Comparison of ENCODE assay signal across 26 cellular contexts in the genomic region with DNA sequence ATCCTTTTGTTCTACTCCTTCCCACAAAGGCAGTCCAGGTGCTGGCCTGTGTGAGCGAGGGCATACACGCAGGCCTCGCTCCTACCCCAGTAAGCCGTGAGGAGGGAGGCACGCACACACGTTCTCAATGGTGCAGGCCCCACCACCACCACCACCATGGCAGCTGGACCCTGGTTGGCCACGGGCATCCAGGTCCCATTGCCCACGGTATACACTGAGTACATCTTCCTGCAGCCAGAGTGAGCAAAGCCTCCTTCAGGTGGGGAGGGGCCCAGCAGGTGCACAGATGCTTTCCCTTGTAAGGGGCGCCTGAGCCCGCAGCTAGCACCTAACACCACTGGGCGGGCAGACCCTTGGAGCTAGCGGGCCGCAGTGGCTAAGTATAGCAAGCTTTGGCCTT.
"Had no signal": no experiment of that assay in that cellular context is flagged by ENCODE, and none has a peak within 500 bp of the region (broad histone marks: within the 10 kb centered on the region; RNA-seq: fewer than 3 reads in every experiment).

No MANE protein-coding gene starts in this region.

- H3K36me3 ChIP-seq: stomach, suprapubic skin, thoracic aorta, thyroid gland, tibial artery, tibial nerve, transverse colon, upper lobe of left lung, uterus, vagina had no signal

- H3K36me3 Mint-ChIP-seq: stimulated activated effector memory CD8-positive, alpha-beta T cell treated with anti-CD3 and anti-CD28 coated beads, Interleukin-12 subunit alpha, Interleukin-12 subunit beta, amount 100 ng/mL, for 72 hours; stimulated activated memory B cell treated with anti-CD40 and anti-IgM and Interleukin-4, amounts not matched to agents 10 μg/mL and 1 μg/mL and 100 μg/mL, for 72 hours; stimulated activated naive B cell treated with anti-CD40 and anti-IgM and Interleukin-4, amounts not matched to agents 10 μg/mL and 1 μg/mL and 100 μg/mL, for 72 hours; type B pancreatic cell had no signal

- H3K4me1 Mint-ChIP-seq: stimulated activated effector memory CD8-positive, alpha-beta T cell treated with anti-CD3 and anti-CD28 coated beads, Interleukin-12 subunit alpha, Interleukin-12 subunit beta, amount 100 ng/mL, for 72 hours; stimulated activated memory B cell treated with anti-CD40 and anti-IgM and Interleukin-4, amounts not matched to agents 10 μg/mL and 1 μg/mL and 100 μg/mL, for 72 hours; stimulated activated naive B cell treated with anti-CD40 and anti-IgM and Interleukin-4, amounts not matched to agents 10 μg/mL and 1 μg/mL and 100 μg/mL, for 72 hours; stimulated activated naive CD8-positive, alpha-beta T cell treated with anti-CD3 and anti-CD28 coated beads, Interleukin-15, amount 100 ng/mL, for 72 hours had no signal

- H3K9me3 Mint-ChIP-seq: stimulated activated effector memory CD8-positive, alpha-beta T cell treated with anti-CD3 and anti-CD28 coated beads, Interleukin-12 subunit alpha, Interleukin-12 subunit beta, amount 100 ng/mL, for 72 hours; stimulated activated naive CD8-positive, alpha-beta T cell treated with anti-CD3 and anti-CD28 coated beads, Interleukin-15, amount 100 ng/mL, for 72 hours; stimulated activated naive CD8-positive, alpha-beta T cell treated with anti-CD3 and anti-CD28 coated beads, Interleukin-15, Interleukin-2, amounts not matched to agents 100 ng/mL and 50 ng/mL, for 24 hours; type B pancreatic cell had no signal

- H3K27ac Mint-ChIP-seq: stimulated activated effector memory CD8-positive, alpha-beta T cell treated with anti-CD3 and anti-CD28 coated beads, Interleukin-12 subunit alpha, Interleukin-12 subunit beta, amount 100 ng/mL, for 72 hours; stimulated activated memory B cell treated with anti-CD40 and anti-IgM and Interleukin-4, amounts not matched to agents 10 μg/mL and 1 μg/mL and 100 μg/mL, for 72 hours; stimulated activated naive B cell treated with anti-CD40 and anti-IgM and Interleukin-4, amounts not matched to agents 10 μg/mL and 1 μg/mL and 100 μg/mL, for 72 hours; stimulated activated naive CD8-positive, alpha-beta T cell treated with anti-CD3 and anti-CD28 coated beads, Interleukin-15, Interleukin-2, amounts not matched to agents 100 ng/mL and 50 ng/mL, for 24 hours; type B pancreatic cell had no signal

- H3K4me3 ChIP-seq: stomach, suprapubic skin, testis, thoracic aorta, thyroid gland, tibial artery, tibial nerve, transverse colon, upper lobe of left lung, uterus, vagina had no signal

- DNase-seq: stimulated activated CD4-positive, alpha-beta T cell treated with anti-CD3 and anti-CD28 coated beads, Interleukin-2, amount 100 ng/mL, for 48 hours; stimulated activated CD4-positive, alpha-beta T cell treated with anti-CD3 and anti-CD28 coated beads, Interleukin-4, amount 100 ng/mL, for 1 hour; stimulated activated CD4-positive, alpha-beta T cell treated with anti-CD3 and anti-CD28 coated beads, Interleukin-4, amount 100 ng/mL, for 24 hours; stimulated activated CD4-positive, alpha-beta T cell treated with anti-CD3 and anti-CD28 coated beads, Interleukin-4, amount 100 ng/mL, for 4 hours; stimulated activated CD8-positive, alpha-beta memory T cell treated with anti-CD3 and anti-CD28 coated beads, Interleukin-4, amount 100 ng/mL, for 48 hours; stimulated activated naive B cell treated with anti-CD40 and anti-IgM and Interleukin-4, amounts not matched to agents 10 μg/mL and 1 μg/mL and 100 μg/mL, for 72 hours; stimulated activated naive CD4-positive, alpha-beta T cell; stimulated activated naive CD4-positive, alpha-beta T cell treated with Interleukin-2 at 50 U/mL for 16 hours; stimulated activated naive CD8-positive, alpha-beta T cell treated with anti-CD3 and anti-CD28 coated beads, Interleukin-15, amount 100 ng/mL, for 72 hours; stimulated activated naive CD8-positive, alpha-beta T cell treated with anti-CD3 and anti-CD28 coated beads, Interleukin-15, Interleukin-2, amounts not matched to agents 100 U/mL and 50 U/mL, for 24 hours; stomach; substantia nigra; testis; thyroid gland; tibial artery; transverse colon; uterus had no signal

- ATAC-seq: stimulated activated effector memory CD8-positive, alpha-beta T cell treated with anti-CD3 and anti-CD28 coated beads, Interleukin-12 subunit alpha, Interleukin-12 subunit beta, amount 100 ng/mL, for 72 hours; stimulated activated memory B cell treated with anti-CD40 and anti-IgM and Interleukin-4, amounts not matched to agents 10 μg/mL and 1 μg/mL and 100 μg/mL, for 72 hours; stimulated activated naive B cell treated with anti-CD40 and anti-IgM and Interleukin-4, amounts not matched to agents 10 μg/mL and 1 μg/mL and 100 μg/mL, for 72 hours; stimulated activated naive CD8-positive, alpha-beta T cell treated with anti-CD3 and anti-CD28 coated beads, Interleukin-15, amount 100 ng/mL, for 72 hours; stimulated activated naive CD8-positive, alpha-beta T cell treated with anti-CD3 and anti-CD28 coated beads, Interleukin-15, Interleukin-2, amounts not matched to agents 100 U/mL and 50 U/mL, for 24 hours had no signal

- H3K27me3 ChIP-seq: stomach, suprapubic skin, testis, thyroid gland, tibial artery, tibial nerve, transverse colon, upper lobe of left lung, uterus, vagina had no signal

- H3K4me3 Mint-ChIP-seq: stimulated activated effector memory CD8-positive, alpha-beta T cell treated with anti-CD3 and anti-CD28 coated beads, Interleukin-12 subunit alpha, Interleukin-12 subunit beta, amount 100 ng/mL, for 72 hours; stimulated activated memory B cell treated with anti-CD40 and anti-IgM and Interleukin-4, amounts not matched to agents 10 μg/mL and 1 μg/mL and 100 μg/mL, for 72 hours; stimulated activated naive B cell treated with anti-CD40 and anti-IgM and Interleukin-4, amounts not matched to agents 10 μg/mL and 1 μg/mL and 100 μg/mL, for 72 hours; stimulated activated naive CD8-positive, alpha-beta T cell treated with anti-CD3 and anti-CD28 coated beads, Interleukin-15, amount 100 ng/mL, for 72 hours; stimulated activated naive CD8-positive, alpha-beta T cell treated with anti-CD3 and anti-CD28 coated beads, Interleukin-15, Interleukin-2, amounts not matched to agents 100 ng/mL and 50 ng/mL, for 24 hours; type B pancreatic cell had no signal

- H3K4me1 ChIP-seq: stomach, suprapubic skin, testis, thyroid gland, tibial artery, tibial nerve, transverse colon, upper lobe of left lung, uterus, vagina had no signal

- H3K27me3 Mint-ChIP-seq: stimulated activated memory B cell treated with anti-CD40 and anti-IgM and Interleukin-4, amounts not matched to agents 10 μg/mL and 1 μg/mL and 100 μg/mL, for 72 hours; stimulated activated naive B cell treated with anti-CD40 and anti-IgM and Interleukin-4, amounts not matched to agents 10 μg/mL and 1 μg/mL and 100 μg/mL, for 72 hours; stimulated activated naive CD8-positive, alpha-beta T cell treated with anti-CD3 and anti-CD28 coated beads, Interleukin-15, amount 100 ng/mL, for 72 hours; stimulated activated naive CD8-positive, alpha-beta T cell treated with anti-CD3 and anti-CD28 coated beads, Interleukin-15, Interleukin-2, amounts not matched to agents 100 ng/mL and 50 ng/mL, for 24 hours had no signal

- H3K27ac ChIP-seq: stomach, suprapubic skin, testis, thoracic aorta, thyroid gland, tibial artery, tibial nerve, transverse colon, upper lobe of left lung, uterus, vagina had no signal

- H3K9me3 ChIP-seq: stomach, suprapubic skin, testis, thoracic aorta, thyroid gland, tibial artery, tibial nerve, transverse colon, upper lobe of left lung, uterus, vagina had no signal
